Comparison of ENCODE assay signal across 28 cellular contexts in genomic region chr2:171178993-171179392, GRCh38. TPM values are rescaled to one million over a fixed set of nuclear protein-coding genes. Genes with fewer than 3 reads are reported as not detected.
A peak's percentile ranks its signal among the peaks of the same experiment; 100 is the strongest.
DNase-seq lines count a peak whose midpoint lies in the region; ATAC-seq and TF ChIP-seq lines count a peak whose summit lies in the region.
"Had no signal": no experiment of that assay in that cellular context is flagged by ENCODE, and none has a peak within 500 bp of the region (broad histone marks: within the 10 kb centered on the region; RNA-seq: fewer than 3 reads in every experiment).

No MANE protein-coding gene starts in this region.

- H3K27me3 Mint-ChIP-seq in activated CD8-positive, alpha-beta T cell treated with anti-CD3 and anti-CD28 coated beads for 36 hours: peaks cover 2% of the 10 kb centered on the region
- H3K27me3 Mint-ChIP-seq: CD4-positive, alpha-beta T cell had no signal

- DNase-seq in NCI-H69 (lab: John Stamatoyannopoulos, UW): peak; percentile 34
- peak; percentile 38 for DNase-seq in epithelial cell of esophagus (ENCODE audit: low read depth)
- DNase-seq in activated CD8-positive, alpha-beta T cell treated with anti-CD3 and anti-CD28 coated beads for 36 hours: no peak
- no peak for DNase-seq in heart right ventricle
- no peak for DNase-seq in SHP77 treated with DMSO at 0.1 percent for 48 hours (lab: John Stamatoyannopoulos, UW)
- DNase-seq: AML-193; CD4-positive, alpha-beta T cell; COR-L47; EL; GDM1; GOT3; HCEC 1CT; KBM-7; MG63; NCI-H1417 treated with DMSO at 0.1 percent for 48 hours; NCI-H1694 treated with DMSO at 0.1 percent for 48 hours; NCI-H2081; NCI-H2171 treated with DMSO at 0.1 percent for 48 hours; NCI-H345; NCI-H524 treated with DMSO at 0.1 percent for 48 hours; NCI-H82; T-helper 2 cell had no signal

- peaks cover 9% of the 10 kb centered on the region for H3K4me1 Mint-ChIP-seq in activated CD8-positive, alpha-beta T cell treated with anti-CD3 and anti-CD28 coated beads for 36 hours (ENCODE audit: low read depth)

- H3K4me1 ChIP-seq in HEK293 (ENCODE audit: control insufficient read depth, insufficient read depth, low read length): no peaks in the 10 kb centered on the region
- H3K4me1 ChIP-seq in heart right ventricle: peaks cover 0 to 7% (median 0%) of the 10 kb centered on the region in 9 donors
- H3K4me1 ChIP-seq: A549 had no signal

- peaks cover 0 to 7% (median 0%) of the 10 kb centered on the region in 7 donors for H3K27me3 ChIP-seq in heart right ventricle
- H3K27me3 ChIP-seq: BLaER1 treated with 17β-estradiol and CSF1 and Interleukin-3, amounts not matched to agents 10 nM and 100 nM; MG63 had no signal

- H3K27ac ChIP-seq in HEK293 (ENCODE audit: extremely low read depth, low read depth, low read length) (no peak overlapping the region), heart right ventricle (no peak overlapping the region)
- H3K27ac ChIP-seq: A549; BLaER1 treated with 17β-estradiol and CSF1 and Interleukin-3, amounts not matched to agents 10 nM and 100 nM had no signal

- POLR2A ChIA-PET in HEK293 (lab: Yijun Ruan, JAX): no interaction called here
- POLR2A ChIA-PET in activated CD8-positive, alpha-beta T cell treated with anti-CD3 and anti-CD28 coated beads for 36 hours (lab: Charles Lee): interaction anchor here (0.6 kb wide), 1 partner anchor 194 kb away, joined by 3 read pairs; no protein-coding TSS in a partner anchor

- H3K27ac Mint-ChIP-seq in activated CD8-positive, alpha-beta T cell treated with anti-CD3 and anti-CD28 coated beads for 36 hours: no peak overlapping the region
- H3K27ac Mint-ChIP-seq: CD4-positive, alpha-beta T cell had no signal

- intact Hi-C loops in activated CD8-positive, alpha-beta T cell treated with anti-CD3 and anti-CD28 coated beads for 36 hours (cut with micrococcal nuclease): no loop called here
- intact Hi-C loops in heart right ventricle (cut with DNase I): no loop called here

- no peak overlapping the region for H3K4me3 ChIP-seq in HEK293 (ENCODE audit: low read depth, low read length)
- no peak overlapping the region for H3K4me3 ChIP-seq in epithelial cell of esophagus (ENCODE audit: low read length)
- H3K4me3 ChIP-seq in heart right ventricle: no peak overlapping the region
- H3K4me3 ChIP-seq: A549; BLaER1 treated with 17β-estradiol and CSF1 and Interleukin-3, amounts not matched to agents 10 nM and 100 nM; GM12878; MG63 had no signal

- TF ChIP-seq CTCF in HEK293 (tag by site-specific recombination; IDR thresholded peaks at IDR 0.05) (no peak), epithelial cell of esophagus (IDR thresholded peaks at IDR 0.05; ENCODE audit: insufficient read depth, low read depth, low read length, missing control alignments) (no peak), heart right ventricle (IDR thresholded peaks at IDR 0.05) (no peak)
- TF ChIP-seq CTCF in activated CD8-positive, alpha-beta T cell treated with anti-CD3 and anti-CD28 coated beads for 36 hours (IDR thresholded peaks at IDR 0.05): no peak

- ATAC-seq in SK-N-SH treated with all-trans-retinoic acid at 6 μM for 48 hours: no peak
- ATAC-seq in activated CD8-positive, alpha-beta T cell treated with anti-CD3 and anti-CD28 coated beads for 36 hours: no peak
- no peak for ATAC-seq in heart right ventricle
- ATAC-seq: A549, GM12878, Panc1 had no signal

- H3K9me3 Mint-ChIP-seq in activated CD8-positive, alpha-beta T cell treated with anti-CD3 and anti-CD28 coated beads for 36 hours: no peaks in the 10 kb centered on the region
- H3K9me3 Mint-ChIP-seq: CD4-positive, alpha-beta T cell had no signal

- H3K36me3 Mint-ChIP-seq in activated CD8-positive, alpha-beta T cell treated with anti-CD3 and anti-CD28 coated beads for 36 hours (ENCODE audit: low read depth): no peaks in the 10 kb centered on the region

- H3K4me3 Mint-ChIP-seq in activated CD8-positive, alpha-beta T cell treated with anti-CD3 and anti-CD28 coated beads for 36 hours: no peak overlapping the region
- H3K4me3 Mint-ChIP-seq: CD4-positive, alpha-beta T cell had no signal

- no peaks in the 10 kb centered on the region for H3K9me3 ChIP-seq in HEK293 (ENCODE audit: control insufficient read depth, insufficient read depth, low read depth, low read length)
- H3K9me3 ChIP-seq in heart right ventricle: no peaks in the 10 kb centered on the region
- H3K9me3 ChIP-seq: A549; BLaER1 treated with 17β-estradiol and CSF1 and Interleukin-3, amounts not matched to agents 10 nM and 100 nM; MG63 had no signal

- H3K36me3 ChIP-seq in HEK293 (ENCODE audit: control insufficient read depth in 2 of 2, insufficient read depth in 1 of 2, low read length in 2 of 2) (no peaks in the 10 kb centered on the region), heart right ventricle (no peaks in the 10 kb centered on the region)
- H3K36me3 ChIP-seq: BLaER1 treated with 17β-estradiol and CSF1 and Interleukin-3, amounts not matched to agents 10 nM and 100 nM; MG63 had no signal

- CTCF ChIA-PET in HEK293 (lab: Yijun Ruan, JAX): no interaction called here
- CTCF ChIA-PET in activated CD8-positive, alpha-beta T cell treated with anti-CD3 and anti-CD28 coated beads for 36 hours (lab: Charles Lee): interaction anchor here (1.4 kb wide), 1 partner anchor 14 kb away, joined by 5 read pairs; no protein-coding TSS in a partner anchor

TF ChIP-seq in HEK293, 187 proteins besides CTCF, POLR2A, EP300 and RAD21:
- peak; percentile 56 for TF ChIP-seq SP7 (tag by site-specific recombination; IDR thresholded peaks at IDR 0.05)
- TF ChIP-seq ZNF335 (tag by site-specific recombination; conservative IDR thresholded peaks at IDR 0.05): no peak

TF ChIP-seq in SK-N-SH treated with all-trans-retinoic acid at 6 μM for 48 hours, 23 proteins besides CTCF, POLR2A, EP300 and RAD21:
- TF ChIP-seq GLIS3 (CRISPR knock-in tag; IDR thresholded peaks at IDR 0.05) (no peak), ZFP3 (CRISPR knock-in tag; IDR thresholded peaks at IDR 0.05) (no peak), ISL1 (CRISPR knock-in tag; IDR thresholded peaks at IDR 0.05) (0 out of 2 replicates have a peak, but pooled peaks have one; percentile 13)

RNA-seq across cellular contexts. Expression of gene TLK1, which starts 18.3 kb away (rescaled TPM):
- 10 to 100 TPM; 53.9 to 56.0 TPM for total RNA-seq in activated CD8-positive, alpha-beta T cell treated with anti-CD3 and anti-CD28 coated beads for 36 hours
- 10 to 100 TPM; 27.6 to 41.8 (median 31.8) TPM for total RNA-seq in heart right ventricle
- 10 to 100 TPM in 1 of 2 donors, 1 to 10 TPM in 1; 5.8 to 11.6 TPM for polyA plus RNA-seq in heart right ventricle

Comparison
In these comparisons a context has a peak if more than half of its experiments do, and no peak if none do; other contexts are left out.
1. DNase-seq: peak in NCI-H69 (single experiment) and epithelial cell of esophagus (single experiment); none in activated CD8-positive, alpha-beta T cell treated with anti-CD3 and anti-CD28 coated beads for 36 hours (single experiment), heart right ventricle (0 of 2) and SHP77 treated with DMSO at 0.1 percent for 48 hours (single experiment).